27 cellular contexts compared by ENCODE assay signal in genomic region chr2:38711558-38711957, GRCh38. TPM values are rescaled to one million over a fixed set of nuclear protein-coding genes. Genes with fewer than 3 reads are reported as not detected.
DNase-seq lines count a peak whose midpoint lies in the region; ATAC-seq, FAIRE-seq and TF ChIP-seq lines count a peak whose summit lies in the region.
"Had no signal": no experiment of that assay in that cellular context is flagged by ENCODE, and none has a peak within 500 bp of the region (broad histone marks: within the 10 kb centered on the region; RNA-seq: fewer than 3 reads in every experiment).

No MANE protein-coding gene starts in this region.

- intact Hi-C loops in activated CD4-positive, alpha-beta memory T cell treated with anti-CD3 and anti-CD28 coated beads for 36 hours (cut with micrococcal nuclease): no loop called here
- intact Hi-C loops in activated T-helper 1 cell treated with anti-CD3 and anti-CD28 coated beads, Interleukin-12 subunit alpha, Interleukin-12 subunit beta, Interleukin-2, Interleukin-4 antibody, amounts not matched to agents 30 ng/mL and 10 ng/mL and 1 ng/mL, durations not matched to agents 14 hours and 24 hours and 36 hours (cut with micrococcal nuclease): no loop called here

- peaks cover 4% of the 10 kb centered on the region for H3K36me3 ChIP-seq in CD8-positive, alpha-beta memory T cell (ENCODE audit: insufficient read depth, low read length)

- CTCF ChIA-PET in activated CD4-positive, alpha-beta memory T cell treated with anti-CD3 and anti-CD28 coated beads for 36 hours (lab: Charles Lee): no interaction called here
- CTCF ChIA-PET in activated CD4-positive, alpha-beta memory T cell treated with anti-CD3 and anti-CD28 coated beads, Interleukin-2, amount 10 ng/mL, durations not matched to agents 7 days and 5 days (lab: Charles Lee): interaction anchor here (0.6 kb wide), 1 partner anchor 54 kb away, joined by 3 read pairs; no protein-coding TSS in a partner anchor
- CTCF ChIA-PET in CD8-positive, alpha-beta memory T cell (lab: Charles Lee): no interaction called here

- no peak for FAIRE-seq in D721Med (lab: Jason Lieb, UNC)
- FAIRE-seq: A204.1, GM19239, K562 had no signal

- H3K36me3 Mint-ChIP-seq in activated CD4-positive, alpha-beta memory T cell treated with anti-CD3 and anti-CD28 coated beads for 36 hours: peaks cover 51% of the 10 kb centered on the region
- peaks cover 83% of the 10 kb centered on the region for H3K36me3 Mint-ChIP-seq in activated CD4-positive, alpha-beta memory T cell treated with anti-CD3 and anti-CD28 coated beads, Interleukin-2, amount 10 ng/mL, durations not matched to agents 7 days and 5 days (ENCODE audit: low read depth)
- H3K36me3 Mint-ChIP-seq in CD8-positive, alpha-beta memory T cell: peaks cover 9 to 50% (median 12%) of the 10 kb centered on the region in 3 donors
- H3K36me3 Mint-ChIP-seq in activated T-helper 1 cell treated with anti-CD3 and anti-CD28 coated beads, Interleukin-12 subunit alpha, Interleukin-12 subunit beta, Interleukin-2, Interleukin-4 antibody, amounts not matched to agents 30 ng/mL and 10 ng/mL and 1 ng/mL, durations not matched to agents 14 hours and 24 hours and 36 hours (ENCODE audit: low read depth): peaks cover 48% of the 10 kb centered on the region
- H3K36me3 Mint-ChIP-seq in stimulated activated effector memory CD8-positive, alpha-beta T cell treated with anti-CD3 and anti-CD28 coated beads, Interleukin-12 subunit alpha, Interleukin-12 subunit beta, amount 100 ng/mL, for 72 hours: peaks cover 92% of the 10 kb centered on the region

- peaks cover 34% of the 10 kb centered on the region for H3K4me1 ChIP-seq in CD8-positive, alpha-beta memory T cell (ENCODE audit: insufficient read depth, low read length)

- POLR2A ChIA-PET in activated CD4-positive, alpha-beta memory T cell treated with anti-CD3 and anti-CD28 coated beads for 36 hours (lab: Charles Lee): no interaction called here
- POLR2A ChIA-PET in activated CD4-positive, alpha-beta memory T cell treated with anti-CD3 and anti-CD28 coated beads, Interleukin-2, amount 10 ng/mL, durations not matched to agents 7 days and 5 days (lab: Charles Lee): no interaction called here
- POLR2A ChIA-PET in CD8-positive, alpha-beta memory T cell (lab: Charles Lee): no interaction called here

- no peaks in the 10 kb centered on the region for H3K9me3 ChIP-seq in CD8-positive, alpha-beta memory T cell (ENCODE audit: low read length)

- H3K9me3 Mint-ChIP-seq in activated CD4-positive, alpha-beta memory T cell treated with anti-CD3 and anti-CD28 coated beads for 36 hours: peaks cover 3% of the 10 kb centered on the region
- H3K9me3 Mint-ChIP-seq in activated CD4-positive, alpha-beta memory T cell treated with anti-CD3 and anti-CD28 coated beads, Interleukin-2, amount 10 ng/mL, durations not matched to agents 7 days and 5 days: peaks cover 3% of the 10 kb centered on the region
- H3K9me3 Mint-ChIP-seq in CD8-positive, alpha-beta memory T cell: peaks cover 0 to 3% (median 0%) of the 10 kb centered on the region in 5 donors
- peaks cover 5% of the 10 kb centered on the region for H3K9me3 Mint-ChIP-seq in activated T-helper 1 cell treated with anti-CD3 and anti-CD28 coated beads, Interleukin-12 subunit alpha, Interleukin-12 subunit beta, Interleukin-2, Interleukin-4 antibody, amounts not matched to agents 30 ng/mL and 10 ng/mL and 1 ng/mL, durations not matched to agents 14 hours and 24 hours and 36 hours
- H3K9me3 Mint-ChIP-seq in stimulated activated effector memory CD8-positive, alpha-beta T cell treated with anti-CD3 and anti-CD28 coated beads, Interleukin-12 subunit alpha, Interleukin-12 subunit beta, amount 100 ng/mL, for 72 hours: no peaks in the 10 kb centered on the region
- H3K9me3 Mint-ChIP-seq: CD8-positive, alpha-beta T cell had no signal

- H3K27ac ChIP-seq in CD8-positive, alpha-beta memory T cell (ENCODE audit: low read depth, low read length): no peak overlapping the region
- H3K27ac ChIP-seq: BLaER1, RWPE1 had no signal

- peak overlapping the region; percentile 10 for H3K27ac Mint-ChIP-seq in activated CD4-positive, alpha-beta memory T cell treated with anti-CD3 and anti-CD28 coated beads for 36 hours
- no peak overlapping the region for H3K27ac Mint-ChIP-seq in activated CD4-positive, alpha-beta memory T cell treated with anti-CD3 and anti-CD28 coated beads, Interleukin-2, amount 10 ng/mL, durations not matched to agents 7 days and 5 days
- peak overlapping the region; percentile 1 to 99 (median 84) for H3K27ac Mint-ChIP-seq in CD8-positive, alpha-beta memory T cell
- H3K27ac Mint-ChIP-seq in activated T-helper 1 cell treated with anti-CD3 and anti-CD28 coated beads, Interleukin-12 subunit alpha, Interleukin-12 subunit beta, Interleukin-2, Interleukin-4 antibody, amounts not matched to agents 30 ng/mL and 10 ng/mL and 1 ng/mL, durations not matched to agents 14 hours and 24 hours and 36 hours: peak overlapping the region; percentile 5
- peak overlapping the region; percentile 0 for H3K27ac Mint-ChIP-seq in stimulated activated effector memory CD8-positive, alpha-beta T cell treated with anti-CD3 and anti-CD28 coated beads, Interleukin-12 subunit alpha, Interleukin-12 subunit beta, amount 100 ng/mL, for 72 hours
- H3K27ac Mint-ChIP-seq: CD8-positive, alpha-beta T cell had no signal

- H3K4me1 Mint-ChIP-seq in activated CD4-positive, alpha-beta memory T cell treated with anti-CD3 and anti-CD28 coated beads for 36 hours (ENCODE audit: low read depth): peaks cover 82% of the 10 kb centered on the region
- H3K4me1 Mint-ChIP-seq in activated CD4-positive, alpha-beta memory T cell treated with anti-CD3 and anti-CD28 coated beads, Interleukin-2, amount 10 ng/mL, durations not matched to agents 7 days and 5 days: peaks cover 78% of the 10 kb centered on the region
- H3K4me1 Mint-ChIP-seq in CD8-positive, alpha-beta memory T cell: peaks cover 63 to 93% (median 82%) of the 10 kb centered on the region in 3 donors
- H3K4me1 Mint-ChIP-seq in activated T-helper 1 cell treated with anti-CD3 and anti-CD28 coated beads, Interleukin-12 subunit alpha, Interleukin-12 subunit beta, Interleukin-2, Interleukin-4 antibody, amounts not matched to agents 30 ng/mL and 10 ng/mL and 1 ng/mL, durations not matched to agents 14 hours and 24 hours and 36 hours (ENCODE audit: low read depth): peaks cover 86% of the 10 kb centered on the region
- H3K4me1 Mint-ChIP-seq in stimulated activated effector memory CD8-positive, alpha-beta T cell treated with anti-CD3 and anti-CD28 coated beads, Interleukin-12 subunit alpha, Interleukin-12 subunit beta, amount 100 ng/mL, for 72 hours: peaks cover 68% of the 10 kb centered on the region

- no peak for DNase-seq in activated CD4-positive, alpha-beta memory T cell treated with anti-CD3 and anti-CD28 coated beads for 36 hours
- DNase-seq in activated CD4-positive, alpha-beta memory T cell treated with anti-CD3 and anti-CD28 coated beads, Interleukin-2, amount 10 ng/mL, durations not matched to agents 7 days and 5 days: no peak
- DNase-seq in CD8-positive, alpha-beta memory T cell: no peak
- no peak for DNase-seq in activated T-helper 1 cell treated with anti-CD3 and anti-CD28 coated beads, Interleukin-12 subunit alpha, Interleukin-12 subunit beta, Interleukin-2, Interleukin-4 antibody, amounts not matched to agents 30 ng/mL and 10 ng/mL and 1 ng/mL, durations not matched to agents 14 hours and 24 hours and 36 hours (ENCODE audit: low spot score)
- no peak for DNase-seq in stimulated activated effector memory CD8-positive, alpha-beta T cell treated with anti-CD3 and anti-CD28 coated beads, Interleukin-12 subunit alpha, Interleukin-12 subunit beta, amount 100 ng/mL, for 72 hours (ENCODE audit: low spot score in 2 of 2)
- DNase-seq in D721Med (ENCODE audit: insufficient read length, low spot score): no peak
- DNase-seq: CD8-positive, alpha-beta T cell; DMS153; DND-41; H7; Kasumi-1; MV-4-11; NCI-H1105 treated with DMSO at 0.1 percent for 48 hours; NCI-H146; NCI-H2029 treated with DMSO at 0.1 percent for 48 hours; NCI-H226; NCI-H510A; NCI-H69; SHP77 had no signal

- no peaks in the 10 kb centered on the region for H3K27me3 ChIP-seq in CD8-positive, alpha-beta memory T cell (ENCODE audit: insufficient read depth, low read length, poor library complexity, severe bottlenecking)
- H3K27me3 ChIP-seq: BLaER1 had no signal

- H3K27me3 Mint-ChIP-seq in activated CD4-positive, alpha-beta memory T cell treated with anti-CD3 and anti-CD28 coated beads for 36 hours: no peaks in the 10 kb centered on the region
- H3K27me3 Mint-ChIP-seq in activated CD4-positive, alpha-beta memory T cell treated with anti-CD3 and anti-CD28 coated beads, Interleukin-2, amount 10 ng/mL, durations not matched to agents 7 days and 5 days: no peaks in the 10 kb centered on the region
- H3K27me3 Mint-ChIP-seq in CD8-positive, alpha-beta memory T cell: no peaks in the 10 kb centered on the region
- no peaks in the 10 kb centered on the region for H3K27me3 Mint-ChIP-seq in activated T-helper 1 cell treated with anti-CD3 and anti-CD28 coated beads, Interleukin-12 subunit alpha, Interleukin-12 subunit beta, Interleukin-2, Interleukin-4 antibody, amounts not matched to agents 30 ng/mL and 10 ng/mL and 1 ng/mL, durations not matched to agents 14 hours and 24 hours and 36 hours (ENCODE audit: insufficient read depth)

- no peak for TF ChIP-seq CTCF in D721Med (IDR thresholded peaks at IDR 0.05; ENCODE audit: insufficient read depth, missing control alignments)

- no peak overlapping the region for H3K4me3 Mint-ChIP-seq in activated CD4-positive, alpha-beta memory T cell treated with anti-CD3 and anti-CD28 coated beads for 36 hours
- H3K4me3 Mint-ChIP-seq in activated CD4-positive, alpha-beta memory T cell treated with anti-CD3 and anti-CD28 coated beads, Interleukin-2, amount 10 ng/mL, durations not matched to agents 7 days and 5 days: no peak overlapping the region
- H3K4me3 Mint-ChIP-seq in CD8-positive, alpha-beta memory T cell: peak overlapping the region in 2 of 7 donors; percentile 42 to 43
- no peak overlapping the region for H3K4me3 Mint-ChIP-seq in activated T-helper 1 cell treated with anti-CD3 and anti-CD28 coated beads, Interleukin-12 subunit alpha, Interleukin-12 subunit beta, Interleukin-2, Interleukin-4 antibody, amounts not matched to agents 30 ng/mL and 10 ng/mL and 1 ng/mL, durations not matched to agents 14 hours and 24 hours and 36 hours
- no peak overlapping the region for H3K4me3 Mint-ChIP-seq in stimulated activated effector memory CD8-positive, alpha-beta T cell treated with anti-CD3 and anti-CD28 coated beads, Interleukin-12 subunit alpha, Interleukin-12 subunit beta, amount 100 ng/mL, for 72 hours
- H3K4me3 Mint-ChIP-seq: CD8-positive, alpha-beta T cell had no signal

- no peak overlapping the region for H3K4me3 ChIP-seq in CD8-positive, alpha-beta memory T cell (ENCODE audit: low read length)
- H3K4me3 ChIP-seq: BLaER1, K562 had no signal

- no peak for ATAC-seq in stimulated activated effector memory CD8-positive, alpha-beta T cell treated with anti-CD3 and anti-CD28 coated beads, Interleukin-12 subunit alpha, Interleukin-12 subunit beta, amount 100 ng/mL, for 72 hours
- ATAC-seq in GM21737 (IDR thresholded peaks at IDR 0.05; ENCODE audit: unreplicated experiment): no peak
- no peak for ATAC-seq in GM19328 (IDR thresholded peaks at IDR 0.05; ENCODE audit: unreplicated experiment)
- ATAC-seq: CD8-positive, alpha-beta T cell; K562; Panc1 had no signal

RNA-seq across cellular contexts. Expression of gene SRSF7, which starts 39.6 kb away (rescaled TPM):
- total RNA-seq in activated CD4-positive, alpha-beta memory T cell treated with anti-CD3 and anti-CD28 coated beads for 36 hours: 100 to 1,000 TPM; 276 to 279 TPM
- total RNA-seq in activated CD4-positive, alpha-beta memory T cell treated with anti-CD3 and anti-CD28 coated beads, Interleukin-2, amount 10 ng/mL, durations not matched to agents 7 days and 5 days: 100 to 1,000 TPM; 243 to 249 TPM
- 100 to 1,000 TPM; 378 to 381 TPM for total RNA-seq in CD8-positive, alpha-beta memory T cell
- polyA plus RNA-seq in CD8-positive, alpha-beta memory T cell: 200 TPM
- total RNA-seq in activated T-helper 1 cell treated with anti-CD3 and anti-CD28 coated beads, Interleukin-12 subunit alpha, Interleukin-12 subunit beta, Interleukin-2, Interleukin-4 antibody, amounts not matched to agents 30 ng/mL and 10 ng/mL and 1 ng/mL, durations not matched to agents 14 hours and 24 hours and 36 hours: 417 and 422 TPM in 2 replicates

RNA-seq across cellular contexts. Expression of gene GALM, which starts 45.6 kb away (rescaled TPM):
- 10 to 100 TPM; 90.2 to 95.3 TPM for total RNA-seq in activated CD4-positive, alpha-beta memory T cell treated with anti-CD3 and anti-CD28 coated beads for 36 hours
- total RNA-seq in activated CD4-positive, alpha-beta memory T cell treated with anti-CD3 and anti-CD28 coated beads, Interleukin-2, amount 10 ng/mL, durations not matched to agents 7 days and 5 days: 10 to 100 TPM; 94.7 to 97.4 TPM
- total RNA-seq in CD8-positive, alpha-beta memory T cell: 100 to 1,000 TPM; 107 to 109 TPM
- polyA plus RNA-seq in CD8-positive, alpha-beta memory T cell: 51.4 TPM
- total RNA-seq in activated T-helper 1 cell treated with anti-CD3 and anti-CD28 coated beads, Interleukin-12 subunit alpha, Interleukin-12 subunit beta, Interleukin-2, Interleukin-4 antibody, amounts not matched to agents 30 ng/mL and 10 ng/mL and 1 ng/mL, durations not matched to agents 14 hours and 24 hours and 36 hours: 77.0 and 78.4 TPM in 2 replicates
